Comparison of ENCODE assay signal across 24 cellular contexts in genomic region chr12:89556976-89557375, GRCh38. TPM values are rescaled to one million over a fixed set of nuclear protein-coding genes. Genes with fewer than 3 reads are reported as not detected.
A peak's percentile ranks its signal among the peaks of the same experiment; 100 is the strongest.
DNase-seq lines count a peak whose midpoint lies in the region; ATAC-seq, FAIRE-seq and TF ChIP-seq lines count a peak whose summit lies in the region.
"Had no signal": no experiment of that assay in that cellular context is flagged by ENCODE, and none has a peak within 500 bp of the region (broad histone marks: within the 10 kb centered on the region; RNA-seq: fewer than 3 reads in every experiment).

No MANE protein-coding gene starts in this region.

- TF ChIP-seq EP300 in HepG2 (IDR thresholded peaks at IDR 0.05; ENCODE audit: low read depth in 2 of 2, low read length in 2 of 2) (no peak), HepG2 (CRISPR knock-in tag; IDR thresholded peaks at IDR 0.05; ENCODE audit: borderline replicate concordance) (no peak)

- no peak for TF ChIP-seq POLR2A in HepG2 (IDR thresholded peaks at IDR 0.05; ENCODE audit: insufficient read depth in 1 of 2, low read depth in 2 of 2, low read length in 2 of 2)
- no peak for TF ChIP-seq POLR2A in right lobe of liver (IDR thresholded peaks at IDR 0.05)

- no peaks in the 10 kb centered on the region for H3K9me3 ChIP-seq in HepG2 (ENCODE audit: low read length)
- no peaks in the 10 kb centered on the region for H3K9me3 ChIP-seq in right lobe of liver
- H3K9me3 ChIP-seq: esophagus squamous epithelium, right atrium auricular region, thoracic aorta had no signal

- H3K9ac ChIP-seq in HepG2 (ENCODE audit: insufficient read depth, low read depth, low read length), result no peak overlapping the region

- intact Hi-C loops in HepG2 (cut with micrococcal nuclease; ENCODE audit: unreplicated experiment) (no loop called here), right lobe of liver (cut with DNase I) (no loop called here)

- FAIRE-seq in HepG2 (lab: Jason Lieb, UNC), result no peak

- no peaks in the 10 kb centered on the region for H3K79me2 ChIP-seq in HepG2 (ENCODE audit: insufficient read depth, low read length)

- H4K20me1 ChIP-seq in HepG2 (ENCODE audit: insufficient read depth, low read length), result no peaks in the 10 kb centered on the region

- 53% methylated on average over 2 of the region's 2 CpGs for WGBS in HepG2 (ENCODE audit: low lambda C conversion rate)
- WGBS in right lobe of liver (ENCODE audit: insufficient coverage, low coverage, low lambda C conversion rate, missing lambda C conversion rate), result 56% methylated on average over 2 of the region's 2 CpGs

- H3K27me3 ChIP-seq in HepG2 (ENCODE audit: control insufficient read depth in 1 of 2, insufficient read depth in 2 of 2, low read length in 2 of 2) (no peaks in the 10 kb centered on the region), right lobe of liver (no peaks in the 10 kb centered on the region)
- H3K27me3 ChIP-seq: esophagus squamous epithelium, right atrium auricular region had no signal

- H3K4me1 ChIP-seq in HepG2 (ENCODE audit: insufficient read depth, low read length) (no peaks in the 10 kb centered on the region), right lobe of liver (peaks cover 0 to 2% (median 0%) of the 10 kb centered on the region in 4 donors)
- H3K4me1 ChIP-seq: esophagus squamous epithelium, right atrium auricular region had no signal

- H2AFZ ChIP-seq in HepG2 (ENCODE audit: low read length), result no peak overlapping the region

- H3K4me2 ChIP-seq in HepG2 (ENCODE audit: low read depth, low read length), result no peak overlapping the region

- no peak for TF ChIP-seq CTCF in HepG2 (CRISPR knock-in tag; IDR thresholded peaks at IDR 0.05)
- no peak for TF ChIP-seq CTCF in right lobe of liver (IDR thresholded peaks at IDR 0.05)

- no peak for ATAC-seq in HepG2
- no peak for ATAC-seq in right lobe of liver
- ATAC-seq: activated CD8-positive, alpha-beta T cell treated with anti-CD3 and anti-CD28 coated beads, Interleukin-2, amount 10 ng/mL, durations not matched to agents 7 days and 5 days; left colon; WTC11 had no signal

- CTCF ChIA-PET in HepG2 (lab: Yijun Ruan, JAX; ENCODE audit: low intra/inter-chr PET ratio, low total read pairs), result no interaction called here

- POLR2A ChIA-PET in HepG2 (lab: Yijun Ruan, JAX), result no interaction called here

- no peak overlapping the region for H3K27ac ChIP-seq in HepG2 (ENCODE audit: extremely low read length, insufficient read depth, low read length)
- no peak overlapping the region for H3K27ac ChIP-seq in right lobe of liver
- H3K27ac ChIP-seq: esophagus squamous epithelium, right atrium auricular region, thoracic aorta had no signal

- BruUV-seq in HepG2 (replicated peaks; lab: Mats Ljungman, UMichigan), result no TSS peak

- H3K36me3 ChIP-seq in HepG2 (replicated peaks in 1 of 2; ENCODE audit: control insufficient read depth in 1 of 2, insufficient read depth in 2 of 2, low read length in 2 of 2), result no peaks in the 10 kb centered on the region
- no peaks in the 10 kb centered on the region for H3K36me3 ChIP-seq in right lobe of liver
- H3K36me3 ChIP-seq: esophagus squamous epithelium, right atrium auricular region, thoracic aorta had no signal

- no peak for TF ChIP-seq RAD21 in HepG2 (CRISPR knock-in tag; IDR thresholded peaks at IDR 0.05)

- peak; percentile 9 for DNase-seq in HepG2 (ENCODE audit: low spot score)
- DNase-seq in right lobe of liver, result no peak
- DNase-seq in NCI-H526 (lab: John Stamatoyannopoulos, UW), result peak; percentile 23 to 42
- peak; percentile 81 for DNase-seq in dermis blood vessel endothelial cell
- DNase-seq in GDM1 (lab: John Stamatoyannopoulos, UW), result no peak
- no peak for DNase-seq in activated naive CD4-positive, alpha-beta T cell treated with Interleukin-2 at 50 U/mL for 16 hours
- DNase-seq in occipital lobe (lab: John Stamatoyannopoulos, UW), result no peak
- no peak for DNase-seq in NCI-H446 treated with DMSO at 0.1 percent for 48 hours (lab: John Stamatoyannopoulos, UW)
- DNase-seq: activated CD8-positive, alpha-beta T cell treated with anti-CD3 and anti-CD28 coated beads, Interleukin-2, amount 10 ng/mL, durations not matched to agents 7 days and 5 days; activated naive CD4-positive, alpha-beta T cell treated with anti-CD3 and anti-CD28 coated beads, Interleukin-2, amount 10 ng/mL, durations not matched to agents 7 days and 5 days; activated T-cell treated with anti-CD3 and anti-CD28 coated beads, Interleukin-2, amount 50 U/mL, for 24 hours; aorta; DMS53; effector CD8-positive, alpha-beta T cell; esophagus squamous epithelium; KG1; left colon; NCI-H1092; SHP77; stimulated activated CD4-positive, alpha-beta T cell treated with anti-CD3 and anti-CD28 coated beads, Interleukin-15, amount 100 ng/mL, for 24 hours; T-helper 2 cell had no signal

- H3K4me3 ChIP-seq in HepG2 (replicated peaks in 1 of 3; ENCODE audit: insufficient read depth in 1 of 3, low read depth in 2 of 3, low read length in 3 of 3) (no peak overlapping the region), right lobe of liver (no peak overlapping the region)
- H3K4me3 ChIP-seq: esophagus squamous epithelium, right atrium auricular region, thoracic aorta had no signal

- in situ Hi-C loops in HepG2 (cut with HindIII; ENCODE audit: extremely low pct_ligation_motif_present, low pct_unique_long_range_greater_than_20kb), result no loop called here

TF ChIP-seq in HepG2, 621 proteins besides CTCF, POLR2A, EP300 and RAD21 (continues in another document):
- no peak for TF ChIP-seq PAX8 (CRISPR knock-in tag; IDR thresholded peaks at IDR 0.05; ENCODE audit: borderline replicate concordance)
- TF ChIP-seq ERF (CRISPR knock-in tag; IDR thresholded peaks at IDR 0.05), result no peak
- TF ChIP-seq ZNF510 (CRISPR knock-in tag; IDR thresholded peaks at IDR 0.05; ENCODE audit: low read depth), result no peak
- no peak for TF ChIP-seq TBX2 (CRISPR knock-in tag; IDR thresholded peaks at IDR 0.05; ENCODE audit: borderline replicate concordance)
- TF ChIP-seq RBM22 (optimal IDR thresholded peaks at IDR 0.05; ENCODE audit: low read length), result no peak
- TF ChIP-seq TCF12 (IDR thresholded peaks at IDR 0.05), result no peak
- no peak for TF ChIP-seq TCF12 (CRISPR knock-in tag; IDR thresholded peaks at IDR 0.05)
- TF ChIP-seq KDM2A (CRISPR knock-in tag; IDR thresholded peaks at IDR 0.05; ENCODE audit: borderline replicate concordance, low read depth), result no peak
- no peak for TF ChIP-seq CAMTA2 (CRISPR knock-in tag; IDR thresholded peaks at IDR 0.05; ENCODE audit: borderline replicate concordance)

RNA-seq across cellular contexts. Expression of gene POC1B, which starts 31.1 kb away (rescaled TPM):
- total RNA-seq in HepG2 (2016; rRNA removed; fragmentation: Illumina TruSeq; extraction: Trizol) (11.0 and 15.1 TPM in 2 replicates), right lobe of liver (10 to 100 TPM in 1 of 6 experiments, 1 to 10 TPM in 5; 5.3 to 14.5 (median 6.9) TPM), dermis blood vessel endothelial cell (17.9 and 25.2 TPM in 2 replicates), occipital lobe (15.6 TPM)
- 15.0 and 17.8 TPM in 2 replicates for total RNA-seq in HepG2 (2016; cell fraction: cytosol; rRNA removed; fragmentation: Illumina TruSeq; extraction: Trizol; ENCODE audit: low read depth)
- 12.2 and 14.9 TPM in 2 replicates for total RNA-seq in HepG2 (2016; cell fraction: insoluble cytoplasmic fraction; rRNA removed; fragmentation: Illumina TruSeq; extraction: Trizol)
- 10.9 and 13.1 TPM in 2 replicates for total RNA-seq in HepG2 (2016; cell fraction: membrane; rRNA removed; fragmentation: Illumina TruSeq; extraction: Trizol)
- total RNA-seq in HepG2 (2016; cell fraction: nucleus; rRNA removed; fragmentation: Illumina TruSeq; extraction: Trizol), result 13.4 and 14.0 TPM in 2 replicates
- 6.7 and 9.3 TPM in 2 replicates for polyA plus RNA-seq in HepG2 (2011; rRNA removed)
- 5.0 and 6.4 TPM in 2 replicates for polyA plus RNA-seq in HepG2 (2011; cell fraction: cytosol; rRNA removed)
- polyA plus RNA-seq in HepG2 (2011; cell fraction: nucleus; rRNA removed), result 4.1 and 5.2 TPM in 2 replicates
- polyA plus RNA-seq in HepG2 (2012), result 8.6 and 8.9 TPM in 2 replicates
- polyA plus RNA-seq in HepG2 (2016; cell fraction: cytosol; fragmentation: Illumina TruSeq; extraction: Trizol; ENCODE audit: low read depth), result 3.2 TPM in 2 replicates
- polyA plus RNA-seq in HepG2 (2016; cell fraction: insoluble cytoplasmic fraction; fragmentation: Illumina TruSeq; extraction: Trizol; ENCODE audit: low read depth), result 16.2 and 19.6 TPM in 2 replicates
- 8.7 and 9.2 TPM in 2 replicates for polyA plus RNA-seq in HepG2 (2016; cell fraction: membrane; fragmentation: Illumina TruSeq; extraction: Trizol; ENCODE audit: low read depth)
- 10.3 and 10.9 TPM in 2 replicates for polyA plus RNA-seq in HepG2 (2016; cell fraction: nucleus; fragmentation: Illumina TruSeq; extraction: Trizol; ENCODE audit: insufficient read depth, low read depth)
- polyA minus RNA-seq in HepG2 (2011; rRNA and poly(A)+ RNA removed; ENCODE audit: low replicate concordance), result 11.2 and 11.6 TPM in 2 replicates
- polyA minus RNA-seq in HepG2 (2011; cell fraction: cytosol; rRNA and poly(A)+ RNA removed), result 9.3 and 11.3 TPM in 2 replicates
- polyA minus RNA-seq in HepG2 (2011; cell fraction: nucleus; rRNA and poly(A)+ RNA removed), result 37.2 and 39.2 TPM in 2 replicates

RNA-seq across cellular contexts. Expression of gene GALNT4, which starts 32.4 kb away (rescaled TPM):
- total RNA-seq in HepG2 (2016; rRNA removed; fragmentation: Illumina TruSeq; extraction: Trizol) (5.2 and 6.8 TPM in 2 replicates), right lobe of liver (1 to 10 TPM; 2.5 to 6.2 (median 4.1) TPM), dermis blood vessel endothelial cell (18.5 and 19.3 TPM in 2 replicates), occipital lobe (3.3 TPM)
- total RNA-seq in HepG2 (2016; cell fraction: cytosol; rRNA removed; fragmentation: Illumina TruSeq; extraction: Trizol; ENCODE audit: low read depth), result 0.40 and 0.44 TPM in 2 replicates
- 5.0 and 7.1 TPM in 2 replicates for total RNA-seq in HepG2 (2016; cell fraction: insoluble cytoplasmic fraction; rRNA removed; fragmentation: Illumina TruSeq; extraction: Trizol)
- 1.5 and 2.0 TPM in 2 replicates for total RNA-seq in HepG2 (2016; cell fraction: membrane; rRNA removed; fragmentation: Illumina TruSeq; extraction: Trizol)
- total RNA-seq in HepG2 (2016; cell fraction: nucleus; rRNA removed; fragmentation: Illumina TruSeq; extraction: Trizol), result 9.2 TPM in 2 replicates
- 3.8 and 4.9 TPM in 2 replicates for polyA plus RNA-seq in HepG2 (2011; rRNA removed)
- 2.5 and 3.6 TPM in 2 replicates for polyA plus RNA-seq in HepG2 (2011; cell fraction: cytosol; rRNA removed)
- 1.4 and 2.0 TPM in 2 replicates for polyA plus RNA-seq in HepG2 (2011; cell fraction: nucleus; rRNA removed)
- 4.4 and 4.6 TPM in 2 replicates for polyA plus RNA-seq in HepG2 (2012)
- polyA plus RNA-seq in HepG2 (2016; cell fraction: cytosol; fragmentation: Illumina TruSeq; extraction: Trizol; ENCODE audit: low read depth), result 0.11 TPM in 1 of 2 replicates, not detected in the other
- 1.5 and 2.1 TPM in 2 replicates for polyA plus RNA-seq in HepG2 (2016; cell fraction: insoluble cytoplasmic fraction; fragmentation: Illumina TruSeq; extraction: Trizol; ENCODE audit: low read depth)
- 0.45 and 0.93 TPM in 2 replicates for polyA plus RNA-seq in HepG2 (2016; cell fraction: membrane; fragmentation: Illumina TruSeq; extraction: Trizol; ENCODE audit: low read depth)
- polyA plus RNA-seq in HepG2 (2016; cell fraction: nucleus; fragmentation: Illumina TruSeq; extraction: Trizol; ENCODE audit: insufficient read depth, low read depth), result 7.7 and 8.9 TPM in 2 replicates
- polyA minus RNA-seq in HepG2 (2011; rRNA and poly(A)+ RNA removed; ENCODE audit: low replicate concordance), result 0.37 and 2.5 TPM in 2 replicates
- 6.9 and 8.2 TPM in 2 replicates for polyA minus RNA-seq in HepG2 (2011; cell fraction: cytosol; rRNA and poly(A)+ RNA removed)
- 8.8 TPM in 2 replicates for polyA minus RNA-seq in HepG2 (2011; cell fraction: nucleus; rRNA and poly(A)+ RNA removed)

Comparison
In these comparisons a context has a peak if more than half of its experiments do, and no peak if none do; other contexts are left out.
1. DNase-seq: peak in HepG2 (single experiment), NCI-H526 (2 of 2) and dermis blood vessel endothelial cell (single experiment); none in right lobe of liver (0 of 3), GDM1 (single experiment), activated naive CD4-positive, alpha-beta T cell treated with Interleukin-2 at 50 U/mL for 16 hours (single experiment), occipital lobe (single experiment) and NCI-H446 treated with DMSO at 0.1 percent for 48 hours (single experiment).